9 cellular contexts compared by ENCODE assay signal in the genomic region with DNA sequence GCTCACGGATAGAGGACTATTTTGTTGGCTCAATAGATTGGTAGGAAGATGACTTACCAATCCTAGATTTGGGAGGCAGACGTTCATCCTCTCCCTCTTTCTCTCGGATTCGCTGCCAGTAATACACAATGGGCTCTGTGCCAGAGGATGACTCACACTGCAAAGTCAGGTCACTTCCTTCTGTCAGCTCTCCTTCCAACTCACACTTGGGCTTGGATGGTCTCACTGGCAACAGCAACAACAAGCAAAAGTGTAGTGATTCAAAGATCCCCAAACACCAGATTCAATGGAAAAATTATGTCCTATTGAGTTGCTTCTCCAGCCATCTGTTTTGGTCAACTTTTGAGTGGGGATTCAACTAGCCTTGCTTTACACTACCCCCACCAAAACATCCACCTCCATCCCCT. TPM values are rescaled to one million over a fixed set of nuclear protein-coding genes. Genes with fewer than 3 reads are reported as not detected.
A peak's percentile ranks its signal among the peaks of the same experiment; 100 is the strongest.
DNase-seq lines count a peak whose midpoint lies in the region; ATAC-seq and TF ChIP-seq lines count a peak whose summit lies in the region.
"Had no signal": no experiment of that assay in that cellular context is flagged by ENCODE, and none has a peak within 500 bp of the region (broad histone marks: within the 10 kb centered on the region; RNA-seq: fewer than 3 reads in every experiment).

No MANE protein-coding gene starts in this region.

- no peak for TF ChIP-seq CTCF in 22Rv1 (IDR thresholded peaks at IDR 0.05)
- TF ChIP-seq CTCF in GM10266 (IDR thresholded peaks at IDR 0.05; ENCODE audit: control insufficient read depth, insufficient read depth, low read depth, missing control alignments): no peak

- H3K27ac ChIP-seq in 22Rv1: peak overlapping the region; percentile 65

- in situ Hi-C loops in SK-MEL-5 (cut with HindIII; ENCODE audit: low pct_unique_long_range_greater_than_20kb, low sequenced_read_pairs): no loop called here

- ATAC-seq in GM18907 (IDR thresholded peaks at IDR 0.05; ENCODE audit: unreplicated experiment): no peak

- DNase-seq in HPDE6-E6E7 (ENCODE audit: extremely low spot score): peak; percentile 87
- DNase-seq in SK-MEL-5 (ENCODE audit: low read depth, low spot score): peak; percentile 53
- DNase-seq in amniotic stem cell (lab: John Stamatoyannopoulos, UW): peak; percentile 95
- DNase-seq in iPS-NIHi11 (ENCODE audit: low spot score): peak; percentile 28
- peak; percentile 40 to 58 for DNase-seq in stimulated activated CD4-positive, alpha-beta T cell treated with anti-CD3 and anti-CD28 coated beads, Interleukin-1b, Interleukin-23, amount 100 ng/mL, for 1 hour (ENCODE audit: low read depth in 2 of 2)
- DNase-seq in GM10266 (ENCODE audit: extremely low spot score): no peak
- DNase-seq: activated naive CD8-positive, alpha-beta T cell treated with anti-CD3 and anti-CD28 coated beads, Interleukin-2, amount 10 ng/mL, durations not matched to agents 7 days and 5 days had no signal

RNA-seq across cellular contexts. Expression of a gene that starts 21.7 kb away (rescaled TPM):
- 5,337 and 5,709 TPM in 2 replicates for total RNA-seq in SK-MEL-5 (2014; rRNA removed; shearing (Covaris generic))
- 2,671 and 3,644 TPM in 2 replicates for polyA plus RNA-seq in SK-MEL-5 (2015; cell fraction: cytosol; rRNA removed)
- polyA plus RNA-seq in SK-MEL-5 (2015; cell fraction: nucleus; rRNA removed): 1,833 and 2,507 TPM in 2 replicates
